Comparison of ENCODE assay signal across 9 cellular contexts in genomic region chr1:21251773-21252471, GRCh38. TPM values are rescaled to one million over a fixed set of nuclear protein-coding genes. Genes with fewer than 3 reads are reported as not detected.
A peak's percentile ranks its signal among the peaks of the same experiment; 100 is the strongest.
DNase-seq lines count a peak whose midpoint lies in the region; ATAC-seq and TF ChIP-seq lines count a peak whose summit lies in the region.
"Had no signal": no experiment of that assay in that cellular context is flagged by ENCODE, and none has a peak within 500 bp of the region (broad histone marks: within the 10 kb centered on the region; RNA-seq: fewer than 3 reads in every experiment).

No MANE protein-coding gene starts in this region.

- peaks cover 0 to 100% (median 17%) of the 10 kb centered on the region in 9 donors for H3K36me3 ChIP-seq in heart right ventricle

- DNase-seq in NCI-H2029 (lab: John Stamatoyannopoulos, UW): peak; percentile 4
- DNase-seq in NCI-H2029 treated with DMSO at 0.1 percent for 48 hours (lab: John Stamatoyannopoulos, UW): no peak
- no peak for DNase-seq in activated T-cell treated with anti-CD3 and anti-CD28 coated beads, Interleukin-2, amount 50 U/mL, for 72 hours
- peak in 1 of 2 donors; percentile 60 for DNase-seq in heart right ventricle
- peak; percentile 66 for DNase-seq in stimulated activated CD4-positive, alpha-beta T cell treated with anti-CD3 and anti-CD28 coated beads, Interleukin-15, amount 100 ng/mL, for 24 hours
- no peak for DNase-seq in NCI-H2107 (lab: John Stamatoyannopoulos, UW)
- no peak for DNase-seq in GDM1 (lab: John Stamatoyannopoulos, UW)
- DNase-seq in amygdala (lab: John Stamatoyannopoulos, UW): no peak
- DNase-seq: DND-41 had no signal

- no peaks in the 10 kb centered on the region for H3K27me3 ChIP-seq in heart right ventricle

- peak; percentile 62 to 73 for ATAC-seq in activated T-cell treated with anti-CD3 and anti-CD28 coated beads, Interleukin-2, amount 50 U/mL, for 72 hours (replicated peaks in 1 of 2)
- ATAC-seq in heart right ventricle: peak in 7 of 8 donors; percentile 36 to 86 (median 70)

- peak overlapping the region in 6 of 10 donors; percentile 4 to 66 (median 42) for H3K27ac ChIP-seq in heart right ventricle

- intact Hi-C loops in heart right ventricle (cut with DNase I): loop anchor here in 4 of 10 donors (5.0 to 10.0 kb wide), 4 partner anchors 120 to 413 kb away; partner anchors contain the start of gene RAP1GAP (in 1 of the 4)

- no peaks in the 10 kb centered on the region for H3K9me3 ChIP-seq in heart right ventricle

- no peak for TF ChIP-seq CTCF in heart right ventricle (IDR thresholded peaks at IDR 0.05)

- H3K4me1 ChIP-seq in heart right ventricle: peaks cover 6 to 38% (median 21%) of the 10 kb centered on the region in 9 donors

- H3K9me3 Mint-ChIP-seq in activated T-cell treated with anti-CD3 and anti-CD28 coated beads, Interleukin-2, amount 50 U/mL, for 72 hours: no peaks in the 10 kb centered on the region

- H3K4me3 ChIP-seq in heart right ventricle: no peak overlapping the region

- peak overlapping the region; percentile 10 for H3K27ac Mint-ChIP-seq in activated T-cell treated with anti-CD3 and anti-CD28 coated beads, Interleukin-2, amount 50 U/mL, for 72 hours

- WGBS in heart right ventricle, 2 donors: 65 to 67% methylated on average over 4 of the region's 4 CpGs

- peaks cover 20% of the 10 kb centered on the region for H3K4me1 Mint-ChIP-seq in activated T-cell treated with anti-CD3 and anti-CD28 coated beads, Interleukin-2, amount 50 U/mL, for 72 hours (ENCODE audit: low read depth)

- no peak overlapping the region for H3K4me3 Mint-ChIP-seq in activated T-cell treated with anti-CD3 and anti-CD28 coated beads, Interleukin-2, amount 50 U/mL, for 72 hours

- H3K36me3 Mint-ChIP-seq in activated T-cell treated with anti-CD3 and anti-CD28 coated beads, Interleukin-2, amount 50 U/mL, for 72 hours (ENCODE audit: insufficient read depth in 2 of 2): peaks cover 6 to 21% of the 10 kb centered on the region in 2 donors

- H3K27me3 Mint-ChIP-seq in activated T-cell treated with anti-CD3 and anti-CD28 coated beads, Interleukin-2, amount 50 U/mL, for 72 hours (ENCODE audit: low read depth): no peaks in the 10 kb centered on the region

RNA-seq across cellular contexts. Expression of gene ECE1, which starts 38.3 kb away (rescaled TPM):
- total RNA-seq in activated T-cell treated with anti-CD3 and anti-CD28 coated beads, Interleukin-2, amount 50 U/mL, for 72 hours: 100 to 1,000 TPM; 159 to 193 TPM
- total RNA-seq in heart right ventricle: 10 to 100 TPM; 30.6 to 81.8 (median 53.1) TPM
- polyA plus RNA-seq in heart right ventricle: 10 to 100 TPM; 41.4 to 44.7 TPM

Comparison
In these comparisons a context has a peak if more than half of its experiments do, and no peak if none do; other contexts are left out.
1. DNase-seq: peak in NCI-H2029 (single experiment) and stimulated activated CD4-positive, alpha-beta T cell treated with anti-CD3 and anti-CD28 coated beads, Interleukin-15, amount 100 ng/mL, for 24 hours (single experiment); none in NCI-H2029 treated with DMSO at 0.1 percent for 48 hours (single experiment), activated T-cell treated with anti-CD3 and anti-CD28 coated beads, Interleukin-2, amount 50 U/mL, for 72 hours (0 of 2), NCI-H2107 (single experiment), GDM1 (single experiment) and amygdala (0 of 56).